28 cellular contexts compared by ENCODE assay signal in the genomic region with DNA sequence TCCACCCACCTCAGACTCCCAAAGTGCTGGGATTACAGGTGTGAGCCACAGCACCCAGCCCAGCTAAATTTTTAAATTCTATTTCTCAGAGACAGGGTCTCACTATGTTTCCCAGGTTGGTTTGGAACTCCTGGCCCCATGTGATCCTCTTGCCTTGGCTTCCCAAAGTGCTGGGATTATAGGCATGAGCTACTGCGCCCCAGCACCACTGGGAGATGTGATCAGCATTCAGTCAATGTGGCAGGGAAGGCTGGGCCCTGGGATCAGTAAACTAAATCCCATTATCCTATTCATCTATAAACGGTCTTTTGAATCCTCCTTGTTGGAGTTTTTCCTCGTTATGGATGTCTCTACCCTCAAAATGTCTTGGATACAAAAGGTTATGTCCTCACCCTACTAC.
"Had no signal": no experiment of that assay in that cellular context is flagged by ENCODE, and none has a peak within 500 bp of the region (broad histone marks: within the 10 kb centered on the region; RNA-seq: fewer than 3 reads in every experiment).

No MANE protein-coding gene starts in this region.

- H3K27ac ChIP-seq: neutrophil, pancreas, psoas muscle, right lobe of liver, skin epidermis, spleen, suprapubic skin, testis, tibial artery, transverse colon, upper lobe of right lung, uterus had no signal

- H3K4me3 ChIP-seq: pancreas, psoas muscle, right lobe of liver, skin epidermis, smooth muscle cell, spleen, suprapubic skin, testis, tibial artery, transverse colon, upper lobe of right lung, uterus had no signal

- H3K9me3 ChIP-seq: neutrophil, pancreas, psoas muscle, right lobe of liver, spleen, suprapubic skin, testis, tibial artery, transverse colon, upper lobe of right lung, uterus had no signal

- H3K36me3 ChIP-seq: neutrophil, pancreas, right lobe of liver, spleen, suprapubic skin, tibial artery, transverse colon, upper lobe of right lung, uterus had no signal

- DNase-seq: naive thymus-derived CD8-positive, alpha-beta T cell; nephron progenitor cell; nucleus accumbens; pancreas; psoas muscle; right cardiac atrium; spleen; stimulated activated CD4-positive, alpha-beta T cell treated with anti-CD3 and anti-CD28 coated beads, Interleukin-12 subunit alpha, Interleukin-12 subunit beta, amount 100 ng/mL, for 4 hours; stimulated activated CD4-positive, alpha-beta T cell treated with anti-CD3 and anti-CD28 coated beads, Interleukin-1b, Interleukin-23, amount 100 ng/mL, for 48 hours; stimulated activated CD4-positive, alpha-beta T cell treated with anti-CD3 and anti-CD28 coated beads, Interleukin-4, amount 100 ng/mL, for 1 hour; stimulated activated CD4-positive, alpha-beta T cell treated with anti-CD3 and anti-CD28 coated beads, Interleukin-4, amount 100 ng/mL, for 4 hours; stimulated activated CD8-positive, alpha-beta memory T cell treated with anti-CD3 and anti-CD28 coated beads, Interleukin-4, amount 100 ng/mL, for 48 hours; stimulated activated naive CD4-positive, alpha-beta T cell; stimulated activated naive CD8-positive, alpha-beta T cell treated with anti-CD3 and anti-CD28 coated beads, Interleukin-15, amount 100 ng/mL, for 72 hours; stimulated activated naive CD8-positive, alpha-beta T cell treated with anti-CD3 and anti-CD28 coated beads, Interleukin-15, Interleukin-2, amounts not matched to agents 100 U/mL and 50 U/mL, for 24 hours; substantia nigra; testis; tibial artery; transverse colon; upper lobe of right lung; uterus had no signal

- ATAC-seq: naive thymus-derived CD8-positive, alpha-beta T cell; natural killer cell treated with Interleukin-12 subunit alpha and Interleukin-12 subunit beta and Interleukin-15 and Interleukin-18, amount 100 ng/mL, for 72 hours; pancreas; psoas muscle; right cardiac atrium; right lobe of liver; stimulated activated memory B cell treated with anti-CD40 and anti-IgM and Interleukin-4, amounts not matched to agents 10 μg/mL and 1 μg/mL and 100 μg/mL, for 72 hours; stimulated activated naive CD8-positive, alpha-beta T cell treated with anti-CD3 and anti-CD28 coated beads, Interleukin-15, amount 100 ng/mL, for 72 hours; stimulated activated naive CD8-positive, alpha-beta T cell treated with anti-CD3 and anti-CD28 coated beads, Interleukin-15, Interleukin-2, amounts not matched to agents 100 U/mL and 50 U/mL, for 24 hours; upper lobe of right lung had no signal

- H3K4me1 ChIP-seq: pancreas, right lobe of liver, upper lobe of right lung, uterus had no signal

- H3K27me3 ChIP-seq: neutrophil, pancreas, right lobe of liver, spleen, testis, transverse colon, upper lobe of right lung, uterus had no signal
